8 cellular contexts compared by ENCODE assay signal in the genomic region with DNA sequence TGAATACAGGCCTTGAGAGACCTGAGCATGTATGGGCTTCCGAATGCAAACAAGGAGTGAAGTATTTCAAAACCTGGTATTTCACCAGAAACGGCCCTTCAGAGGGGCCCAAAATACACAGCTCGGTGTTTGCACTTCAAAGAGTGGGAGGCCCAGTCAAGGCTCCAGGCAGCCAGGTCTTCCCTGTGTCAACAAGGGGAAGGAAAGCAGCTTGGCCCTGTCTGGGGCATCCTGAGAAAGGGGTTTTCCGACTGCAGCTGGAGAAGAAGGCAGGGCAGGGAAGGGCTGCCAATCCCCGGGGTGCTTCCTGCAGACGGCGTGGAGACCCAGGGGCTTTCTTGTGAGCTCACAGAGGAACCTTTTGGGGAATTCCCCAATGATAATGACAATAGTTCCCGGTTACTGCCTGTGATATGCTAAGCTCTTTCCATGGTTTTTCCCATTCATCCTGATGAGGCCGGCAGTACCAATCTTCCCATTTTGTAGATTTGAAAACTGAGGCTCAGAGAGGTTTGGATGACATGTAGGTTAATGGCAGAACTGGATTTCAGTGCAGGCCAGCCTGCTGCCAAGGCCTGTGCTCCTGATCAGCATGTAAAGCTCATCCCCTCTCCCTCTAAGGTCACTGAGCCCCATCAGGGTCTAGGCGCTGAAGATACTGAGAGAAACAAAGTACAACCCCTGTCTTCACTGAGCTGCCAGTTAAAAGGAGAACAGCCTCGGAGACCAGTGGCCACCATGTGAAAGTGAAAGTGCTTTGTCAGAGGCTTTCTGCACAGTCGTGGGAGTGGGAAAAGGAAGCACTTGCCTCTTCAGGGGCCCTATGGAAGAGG. TPM values are rescaled to one million over a fixed set of nuclear protein-coding genes. Genes with fewer than 3 reads are reported as not detected.
DNase-seq lines count a peak whose midpoint lies in the region; ATAC-seq and TF ChIP-seq lines count a peak whose summit lies in the region.

No MANE protein-coding gene starts in this region.

- H3K79me2 ChIP-seq in Loucy (ENCODE audit: insufficient read depth, low read length) = no peaks in the 10 kb centered on the region
- no peaks in the 10 kb centered on the region for H3K79me2 ChIP-seq in neural progenitor cell (ENCODE audit: low read depth)

- H3K9me2 ChIP-seq in Loucy (replicated peaks; ENCODE audit: low read depth, low read length) = no peaks in the 10 kb centered on the region

- H3K9me3 ChIP-seq in Loucy (ENCODE audit: insufficient read depth, low read depth, low read length) (no peaks in the 10 kb centered on the region), neural progenitor cell (ENCODE audit: low read depth) (no peaks in the 10 kb centered on the region)

- peak; percentile 18 for ATAC-seq in stimulated activated naive CD8-positive, alpha-beta T cell treated with anti-CD3 and anti-CD28 coated beads, Interleukin-15, amount 100 ng/mL, for 72 hours

- H3K4me3 Mint-ChIP-seq in activated T-helper 2 cell treated with anti-CD3 and anti-CD28 coated beads, Interferon-gamma antibody, Interleukin-2, Interleukin-4, amounts not matched to agents 10 μg/mL and 5 μg/mL and 100 μg/mL, durations not matched to agents 14 hours and 24 hours and 36 hours (ENCODE audit: low read depth) = no peak overlapping the region
- peak overlapping the region; percentile 60 to 74 for H3K4me3 Mint-ChIP-seq in stimulated activated naive CD8-positive, alpha-beta T cell treated with anti-CD3 and anti-CD28 coated beads, Interleukin-15, amount 100 ng/mL, for 72 hours
- no peak overlapping the region for H3K4me3 Mint-ChIP-seq in neural progenitor cell

- H3K27me3 Mint-ChIP-seq in activated T-helper 2 cell treated with anti-CD3 and anti-CD28 coated beads, Interferon-gamma antibody, Interleukin-2, Interleukin-4, amounts not matched to agents 10 μg/mL and 5 μg/mL and 100 μg/mL, durations not matched to agents 14 hours and 24 hours and 36 hours (ENCODE audit: low read depth) = peaks cover 56% of the 10 kb centered on the region
- H3K27me3 Mint-ChIP-seq in stimulated activated naive CD8-positive, alpha-beta T cell treated with anti-CD3 and anti-CD28 coated beads, Interleukin-15, amount 100 ng/mL, for 72 hours = peaks cover 35% of the 10 kb centered on the region
- H3K27me3 Mint-ChIP-seq in neural progenitor cell (ENCODE audit: insufficient read depth, low read depth) = peaks cover 14% of the 10 kb centered on the region

- DNase-seq in EL = peak; percentile 26
- DNase-seq in activated T-helper 2 cell treated with anti-CD3 and anti-CD28 coated beads, Interferon-gamma antibody, Interleukin-2, Interleukin-4, amounts not matched to agents 10 μg/mL and 5 μg/mL and 100 μg/mL, durations not matched to agents 14 hours and 24 hours and 36 hours (ENCODE audit: low spot score) = no peak
- DNase-seq in iPS-NIHi11 (ENCODE audit: low spot score) = peak; percentile 65
- DNase-seq in stimulated activated naive CD8-positive, alpha-beta T cell treated with anti-CD3 and anti-CD28 coated beads, Interleukin-15, amount 100 ng/mL, for 72 hours = peak in 1 of 2 donors; percentile 24
- DNase-seq in neural progenitor cell (ENCODE audit: low spot score) = no peak
- DNase-seq in NCI-H345 (lab: John Stamatoyannopoulos, UW) = no peak
- DNase-seq in NCI-H82 treated with DMSO at 0.1 percent for 48 hours (lab: John Stamatoyannopoulos, UW; ENCODE audit: unreplicated experiment) = no peak

- H3F3A ChIP-seq in Loucy (ENCODE audit: low read depth) = no peaks in the 10 kb centered on the region
- peaks cover 6% of the 10 kb centered on the region for H3F3A ChIP-seq in neural progenitor cell (ENCODE audit: low read depth)

- H3K4me1 ChIP-seq in Loucy (ENCODE audit: insufficient read depth, low read length, poor library complexity, severe bottlenecking) = peaks cover 37% of the 10 kb centered on the region
- H3K4me1 ChIP-seq in neural progenitor cell = peaks cover 11% of the 10 kb centered on the region

- H2AFZ ChIP-seq in Loucy (ENCODE audit: low read length) (no peak overlapping the region), neural progenitor cell (replicated peaks) (no peak overlapping the region)

- H3K36me3 Mint-ChIP-seq in activated T-helper 2 cell treated with anti-CD3 and anti-CD28 coated beads, Interferon-gamma antibody, Interleukin-2, Interleukin-4, amounts not matched to agents 10 μg/mL and 5 μg/mL and 100 μg/mL, durations not matched to agents 14 hours and 24 hours and 36 hours (ENCODE audit: low read depth) = no peaks in the 10 kb centered on the region
- H3K36me3 Mint-ChIP-seq in neural progenitor cell = no peaks in the 10 kb centered on the region

- H3K36me3 ChIP-seq in Loucy (ENCODE audit: insufficient read depth, low read length) (no peaks in the 10 kb centered on the region), neural progenitor cell (no peaks in the 10 kb centered on the region)

- H3K4me3 ChIP-seq in Loucy (ENCODE audit: low read length, poor library complexity, severe bottlenecking) = peak overlapping the region; percentile 10
- no peak overlapping the region for H3K4me3 ChIP-seq in neural progenitor cell

- H4K20me1 ChIP-seq in Loucy (ENCODE audit: insufficient read depth, low read length, poor library complexity, severe bottlenecking) (no peaks in the 10 kb centered on the region), neural progenitor cell (ENCODE audit: low read depth) (no peaks in the 10 kb centered on the region)

- TF ChIP-seq CTCF in Loucy (conservative IDR thresholded peaks at IDR 0.05; ENCODE audit: low read length) = no peak
- TF ChIP-seq CTCF in neural progenitor cell (IDR thresholded peaks at IDR 0.05) = no peak

- H3K4me1 Mint-ChIP-seq in activated T-helper 2 cell treated with anti-CD3 and anti-CD28 coated beads, Interferon-gamma antibody, Interleukin-2, Interleukin-4, amounts not matched to agents 10 μg/mL and 5 μg/mL and 100 μg/mL, durations not matched to agents 14 hours and 24 hours and 36 hours (ENCODE audit: low read depth) = peaks cover 34% of the 10 kb centered on the region
- peaks cover 34% of the 10 kb centered on the region for H3K4me1 Mint-ChIP-seq in stimulated activated naive CD8-positive, alpha-beta T cell treated with anti-CD3 and anti-CD28 coated beads, Interleukin-15, amount 100 ng/mL, for 72 hours
- peaks cover 34% of the 10 kb centered on the region for H3K4me1 Mint-ChIP-seq in neural progenitor cell

- no peaks in the 10 kb centered on the region for H3K9me3 Mint-ChIP-seq in activated T-helper 2 cell treated with anti-CD3 and anti-CD28 coated beads, Interferon-gamma antibody, Interleukin-2, Interleukin-4, amounts not matched to agents 10 μg/mL and 5 μg/mL and 100 μg/mL, durations not matched to agents 14 hours and 24 hours and 36 hours
- no peaks in the 10 kb centered on the region for H3K9me3 Mint-ChIP-seq in stimulated activated naive CD8-positive, alpha-beta T cell treated with anti-CD3 and anti-CD28 coated beads, Interleukin-15, amount 100 ng/mL, for 72 hours
- no peaks in the 10 kb centered on the region for H3K9me3 Mint-ChIP-seq in neural progenitor cell

- intact Hi-C loops in activated T-helper 2 cell treated with anti-CD3 and anti-CD28 coated beads, Interferon-gamma antibody, Interleukin-2, Interleukin-4, amounts not matched to agents 10 μg/mL and 5 μg/mL and 100 μg/mL, durations not matched to agents 14 hours and 24 hours and 36 hours (cut with micrococcal nuclease) = loop anchor here (5.0 kb wide), 1 partner anchor 428 kb away; no protein-coding TSS in a partner anchor

- peak overlapping the region; percentile 40 for H3K27ac Mint-ChIP-seq in activated T-helper 2 cell treated with anti-CD3 and anti-CD28 coated beads, Interferon-gamma antibody, Interleukin-2, Interleukin-4, amounts not matched to agents 10 μg/mL and 5 μg/mL and 100 μg/mL, durations not matched to agents 14 hours and 24 hours and 36 hours
- peak overlapping the region; percentile 24 to 84 for H3K27ac Mint-ChIP-seq in stimulated activated naive CD8-positive, alpha-beta T cell treated with anti-CD3 and anti-CD28 coated beads, Interleukin-15, amount 100 ng/mL, for 72 hours
- H3K27ac Mint-ChIP-seq in neural progenitor cell = no peak overlapping the region

- H3K4me2 ChIP-seq in Loucy (ENCODE audit: low read depth, low read length, poor library complexity, severe bottlenecking) (peak overlapping the region; percentile 48), neural progenitor cell (no peak overlapping the region)

- peak overlapping the region; percentile 18 for H3K9ac ChIP-seq in Loucy (ENCODE audit: low read depth, low read length, poor library complexity, severe bottlenecking)
- no peak overlapping the region for H3K9ac ChIP-seq in neural progenitor cell

- H3K27me3 ChIP-seq in Loucy (ENCODE audit: insufficient read depth, low read length, poor library complexity, severe bottlenecking) (no peaks in the 10 kb centered on the region), neural progenitor cell (no peaks in the 10 kb centered on the region)

- H3K27ac ChIP-seq in neural progenitor cell = no peak overlapping the region

RNA-seq across cellular contexts. Expression of a gene that starts 43.0 kb away (rescaled TPM):
- 94.6 and 102 TPM in 2 replicates for total RNA-seq in activated T-helper 2 cell treated with anti-CD3 and anti-CD28 coated beads, Interferon-gamma antibody, Interleukin-2, Interleukin-4, amounts not matched to agents 10 μg/mL and 5 μg/mL and 100 μg/mL, durations not matched to agents 14 hours and 24 hours and 36 hours
- 22.1 and 78.5 TPM in 2 replicates for total RNA-seq in neural progenitor cell (ENCODE audit: low replicate concordance)

Comparison
In these comparisons a context has a peak if more than half of its experiments do, and no peak if none do; other contexts are left out.
1. DNase-seq: peak in EL (single experiment) and iPS-NIHi11 (single experiment); none in activated T-helper 2 cell treated with anti-CD3 and anti-CD28 coated beads, Interferon-gamma antibody, Interleukin-2, Interleukin-4, amounts not matched to agents 10 μg/mL and 5 μg/mL and 100 μg/mL, durations not matched to agents 14 hours and 24 hours and 36 hours (single experiment), neural progenitor cell (single experiment), NCI-H345 (single experiment) and NCI-H82 treated with DMSO at 0.1 percent for 48 hours (single experiment).
2. H3K4me3 Mint-ChIP-seq: peak in stimulated activated naive CD8-positive, alpha-beta T cell treated with anti-CD3 and anti-CD28 coated beads, Interleukin-15, amount 100 ng/mL, for 72 hours (2 of 2); none in activated T-helper 2 cell treated with anti-CD3 and anti-CD28 coated beads, Interferon-gamma antibody, Interleukin-2, Interleukin-4, amounts not matched to agents 10 μg/mL and 5 μg/mL and 100 μg/mL, durations not matched to agents 14 hours and 24 hours and 36 hours (single experiment) and neural progenitor cell (single experiment).